Comparison of ENCODE assay signal across 1 cellular context in genomic region chr12:63821781-63822251, GRCh38.
TF ChIP-seq lines count a peak whose summit lies in the region.

No MANE protein-coding gene starts in this region.

TF ChIP-seq in endothelial cell of umbilical vein, 7 proteins besides CTCF, POLR2A, EP300 and RAD21:
- TF ChIP-seq EZH2 (IDR thresholded peaks at IDR 0.05; ENCODE audit: borderline replicate concordance, low read depth, low read length, severe bottlenecking) (no peak), MYC (IDR thresholded peaks at IDR 0.05; ENCODE audit: low read depth, low read length) (no peak), FOS (IDR thresholded peaks at IDR 0.05; ENCODE audit: borderline replicate concordance, insufficient read depth, low read length) (no peak), MAX (IDR thresholded peaks at IDR 0.05; ENCODE audit: insufficient read depth, insufficient read length) (no peak), POLR2AphosphoS5 (IDR thresholded peaks at IDR 0.05; ENCODE audit: insufficient read depth, low read depth, low read length) (no peak)
TF ChIP-seq in endothelial cell of umbilical vein: peak in this region for 0.
